20 cellular contexts compared by ENCODE assay signal in the genomic region with DNA sequence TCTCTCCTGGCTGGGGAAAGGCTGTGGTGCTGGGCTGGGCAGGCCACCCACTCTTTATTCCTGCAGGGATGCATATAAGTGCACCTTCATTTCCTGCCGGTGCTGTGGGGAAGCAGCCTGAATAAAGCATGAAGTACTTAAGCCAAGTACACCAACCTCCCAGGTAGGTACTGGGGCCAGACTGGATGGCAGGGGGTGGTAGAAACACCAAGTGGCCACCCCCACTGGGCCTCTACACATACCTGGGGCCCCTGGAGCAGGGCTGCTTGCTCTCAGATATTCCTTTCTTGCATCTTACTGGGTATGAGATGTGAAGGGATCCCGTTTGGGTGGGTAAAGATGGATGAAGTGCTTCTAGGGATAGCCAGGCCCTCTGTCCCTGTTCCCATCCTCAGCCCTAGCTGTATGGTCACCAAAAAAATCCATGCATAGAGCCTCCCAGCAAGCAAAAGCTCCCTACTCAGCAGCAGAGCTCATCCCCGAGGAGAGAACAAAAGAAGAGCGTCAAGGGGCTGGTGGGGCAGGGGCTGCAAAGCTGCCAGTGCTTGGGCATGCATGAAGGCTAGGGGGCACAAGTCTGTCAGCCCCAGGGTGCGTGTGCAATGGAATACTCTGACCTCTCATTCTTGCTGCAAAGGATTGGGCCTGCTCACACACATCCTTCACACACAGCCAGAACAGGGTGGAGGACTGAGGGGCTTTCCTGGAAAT. TPM values are rescaled to one million over a fixed set of nuclear protein-coding genes. Genes with fewer than 3 reads are reported as not detected.
DNase-seq lines count a peak whose midpoint lies in the region; ATAC-seq and TF ChIP-seq lines count a peak whose summit lies in the region.
"Had no signal": no experiment of that assay in that cellular context is flagged by ENCODE, and none has a peak within 500 bp of the region (broad histone marks: within the 10 kb centered on the region; RNA-seq: fewer than 3 reads in every experiment).

No MANE protein-coding gene starts in this region.

- no peak overlapping the region for H3K4me3 ChIP-seq in RWPE2 (ENCODE audit: severe bottlenecking)
- H3K4me3 ChIP-seq: dorsolateral prefrontal cortex, esophagus squamous epithelium, left ventricle myocardium inferior, sigmoid colon, vagina had no signal

- no peaks in the 10 kb centered on the region for H3K27me3 Mint-ChIP-seq in activated CD8-positive, alpha-beta T cell treated with anti-CD3 and anti-CD28 coated beads, Interleukin-2, amount 10 ng/mL, durations not matched to agents 7 days and 5 days (ENCODE audit: low read depth)
- H3K27me3 Mint-ChIP-seq in activated CD8-positive, alpha-beta T cell treated with anti-CD3 and anti-CD28 coated beads for 36 hours = no peaks in the 10 kb centered on the region

- no peaks in the 10 kb centered on the region for H3K27me3 ChIP-seq in RWPE2 (ENCODE audit: insufficient read depth, poor library complexity, severe bottlenecking)
- H3K27me3 ChIP-seq: dorsolateral prefrontal cortex, esophagus squamous epithelium, sigmoid colon, vagina had no signal

- no peak for ATAC-seq in activated CD8-positive, alpha-beta T cell treated with anti-CD3 and anti-CD28 coated beads, Interleukin-2, amount 10 ng/mL, durations not matched to agents 7 days and 5 days
- no peak for ATAC-seq in activated CD8-positive, alpha-beta T cell treated with anti-CD3 and anti-CD28 coated beads for 36 hours
- ATAC-seq in RWPE2 (ENCODE audit: low read depth) (no peak), GM21737 (IDR thresholded peaks at IDR 0.05; ENCODE audit: unreplicated experiment) (no peak), HG03135 (IDR thresholded peaks at IDR 0.05; ENCODE audit: unreplicated experiment) (no peak)

- H3K9me3 ChIP-seq in RWPE2 (ENCODE audit: severe bottlenecking) = no peaks in the 10 kb centered on the region
- H3K9me3 ChIP-seq: esophagus squamous epithelium, left ventricle myocardium inferior, sigmoid colon, vagina had no signal

- CTCF ChIA-PET in activated CD8-positive, alpha-beta T cell treated with anti-CD3 and anti-CD28 coated beads, Interleukin-2, amount 10 ng/mL, durations not matched to agents 7 days and 5 days (lab: Charles Lee) = interaction anchor here (1.2 kb wide), 1 partner anchor 12 kb away, joined by 3 read pairs; no protein-coding TSS in a partner anchor
- CTCF ChIA-PET in activated CD8-positive, alpha-beta T cell treated with anti-CD3 and anti-CD28 coated beads for 36 hours (lab: Charles Lee) = no interaction called here

- peak overlapping the region; percentile 33 for H3K27ac ChIP-seq in RWPE2 (ENCODE audit: poor library complexity, severe bottlenecking)
- H3K27ac ChIP-seq: dorsolateral prefrontal cortex, esophagus squamous epithelium, left ventricle myocardium inferior, sigmoid colon, vagina had no signal

- no peak for DNase-seq in activated CD8-positive, alpha-beta T cell treated with anti-CD3 and anti-CD28 coated beads, Interleukin-2, amount 10 ng/mL, durations not matched to agents 7 days and 5 days
- DNase-seq in activated CD8-positive, alpha-beta T cell treated with anti-CD3 and anti-CD28 coated beads for 36 hours = no peak
- DNase-seq in RWPE2 (ENCODE audit: low spot score) = no peak
- peak; percentile 47 for DNase-seq in posterior vena cava (ENCODE audit: low spot score)
- DNase-seq: activated CD4-positive, alpha-beta T cell treated with anti-CD3 and anti-CD28 coated beads, Interleukin-2, amount 50 U/mL, for 48 hours; dorsolateral prefrontal cortex; esophagus squamous epithelium; glutamatergic neuron; left ventricle myocardium inferior; NCI-H1694; NCI-H345; sigmoid colon; SW 1271 had no signal

- peaks cover 8% of the 10 kb centered on the region for H3K4me1 Mint-ChIP-seq in activated CD8-positive, alpha-beta T cell treated with anti-CD3 and anti-CD28 coated beads, Interleukin-2, amount 10 ng/mL, durations not matched to agents 7 days and 5 days (ENCODE audit: low read depth)
- peaks cover 3% of the 10 kb centered on the region for H3K4me1 Mint-ChIP-seq in activated CD8-positive, alpha-beta T cell treated with anti-CD3 and anti-CD28 coated beads for 36 hours (ENCODE audit: low read depth)

- H3K4me1 ChIP-seq in RWPE2 (ENCODE audit: insufficient read depth, poor library complexity, severe bottlenecking) = peaks cover 10% of the 10 kb centered on the region
- H3K4me1 ChIP-seq: left ventricle myocardium inferior, sigmoid colon, vagina had no signal

- peaks cover 43% of the 10 kb centered on the region for H3K36me3 Mint-ChIP-seq in activated CD8-positive, alpha-beta T cell treated with anti-CD3 and anti-CD28 coated beads, Interleukin-2, amount 10 ng/mL, durations not matched to agents 7 days and 5 days (ENCODE audit: low read depth)
- peaks cover 22% of the 10 kb centered on the region for H3K36me3 Mint-ChIP-seq in activated CD8-positive, alpha-beta T cell treated with anti-CD3 and anti-CD28 coated beads for 36 hours (ENCODE audit: low read depth)

- H3K9me3 Mint-ChIP-seq in activated CD8-positive, alpha-beta T cell treated with anti-CD3 and anti-CD28 coated beads, Interleukin-2, amount 10 ng/mL, durations not matched to agents 7 days and 5 days (ENCODE audit: insufficient read depth) = no peaks in the 10 kb centered on the region
- no peaks in the 10 kb centered on the region for H3K9me3 Mint-ChIP-seq in activated CD8-positive, alpha-beta T cell treated with anti-CD3 and anti-CD28 coated beads for 36 hours

- peak overlapping the region; percentile 8 for H3K27ac Mint-ChIP-seq in activated CD8-positive, alpha-beta T cell treated with anti-CD3 and anti-CD28 coated beads, Interleukin-2, amount 10 ng/mL, durations not matched to agents 7 days and 5 days
- no peak overlapping the region for H3K27ac Mint-ChIP-seq in activated CD8-positive, alpha-beta T cell treated with anti-CD3 and anti-CD28 coated beads for 36 hours

- intact Hi-C loops in activated CD8-positive, alpha-beta T cell treated with anti-CD3 and anti-CD28 coated beads for 36 hours (cut with micrococcal nuclease) = no loop called here
- intact Hi-C loops in posterior vena cava (cut with DNase I) = no loop called here

- H3K4me3 Mint-ChIP-seq in activated CD8-positive, alpha-beta T cell treated with anti-CD3 and anti-CD28 coated beads, Interleukin-2, amount 10 ng/mL, durations not matched to agents 7 days and 5 days = no peak overlapping the region
- H3K4me3 Mint-ChIP-seq in activated CD8-positive, alpha-beta T cell treated with anti-CD3 and anti-CD28 coated beads for 36 hours = no peak overlapping the region

- TF ChIP-seq CTCF in activated CD8-positive, alpha-beta T cell treated with anti-CD3 and anti-CD28 coated beads for 36 hours (IDR thresholded peaks at IDR 0.05) = no peak
- no peak for TF ChIP-seq CTCF in RWPE2 (IDR thresholded peaks at IDR 0.05; ENCODE audit: poor library complexity, severe bottlenecking)

- POLR2A ChIA-PET in activated CD8-positive, alpha-beta T cell treated with anti-CD3 and anti-CD28 coated beads, Interleukin-2, amount 10 ng/mL, durations not matched to agents 7 days and 5 days (lab: Charles Lee) = no interaction called here
- POLR2A ChIA-PET in activated CD8-positive, alpha-beta T cell treated with anti-CD3 and anti-CD28 coated beads for 36 hours (lab: Charles Lee) = interaction anchor here (1.0 to 7.9 kb wide), 5 partner anchors 8 to 26 kb away, joined by 3 to 97 read pairs (median 4); partner anchors contain the start of genes CCT7 and PRADC1

- peaks cover 30% of the 10 kb centered on the region for H3K36me3 ChIP-seq in RWPE2 (ENCODE audit: low read depth)

RNA-seq across cellular contexts. Expression of gene CCT7, which starts 22.0 kb away (rescaled TPM):
- total RNA-seq in activated CD8-positive, alpha-beta T cell treated with anti-CD3 and anti-CD28 coated beads, Interleukin-2, amount 10 ng/mL, durations not matched to agents 7 days and 5 days = 100 to 1,000 TPM; 347 to 362 TPM
- 100 to 1,000 TPM; 628 to 660 TPM for total RNA-seq in activated CD8-positive, alpha-beta T cell treated with anti-CD3 and anti-CD28 coated beads for 36 hours
- 100 to 1,000 TPM; 190 to 234 TPM for total RNA-seq in posterior vena cava

RNA-seq across cellular contexts. Expression of gene PRADC1, which starts 23.0 kb away (rescaled TPM):
- total RNA-seq in activated CD8-positive, alpha-beta T cell treated with anti-CD3 and anti-CD28 coated beads, Interleukin-2, amount 10 ng/mL, durations not matched to agents 7 days and 5 days = 10 to 100 TPM; 19.0 to 19.1 TPM
- 10 to 100 TPM; 12.4 to 16.2 TPM for total RNA-seq in activated CD8-positive, alpha-beta T cell treated with anti-CD3 and anti-CD28 coated beads for 36 hours
- 10 to 100 TPM; 16.8 to 23.5 TPM for total RNA-seq in posterior vena cava

RNA-seq across cellular contexts. Expression of gene FBXO41, which starts 28.2 kb away (rescaled TPM):
- 10 to 100 TPM; 32.0 to 32.3 TPM for total RNA-seq in activated CD8-positive, alpha-beta T cell treated with anti-CD3 and anti-CD28 coated beads, Interleukin-2, amount 10 ng/mL, durations not matched to agents 7 days and 5 days
- total RNA-seq in activated CD8-positive, alpha-beta T cell treated with anti-CD3 and anti-CD28 coated beads for 36 hours = 10 to 100 TPM; 41.5 to 42.0 TPM
- total RNA-seq in posterior vena cava = 1 to 10 TPM; 1.4 to 1.8 TPM

RNA-seq across cellular contexts. Expression of gene EGR4, which starts 37.3 kb away (rescaled TPM):
- total RNA-seq in activated CD8-positive, alpha-beta T cell treated with anti-CD3 and anti-CD28 coated beads, Interleukin-2, amount 10 ng/mL, durations not matched to agents 7 days and 5 days = not detected
- under 1 TPM; 0.11 to 0.29 TPM for total RNA-seq in activated CD8-positive, alpha-beta T cell treated with anti-CD3 and anti-CD28 coated beads for 36 hours
- not detected for total RNA-seq in posterior vena cava
- total RNA-seq: cardiac septum, left ventricle myocardium inferior, omental fat pad, RPMI7951, subcutaneous adipose tissue, vagina had no signal

RNA-seq across cellular contexts. Expression of gene SMYD5, which starts 42.0 kb away (rescaled TPM):
- 10 to 100 TPM; 16.6 to 21.3 TPM for total RNA-seq in activated CD8-positive, alpha-beta T cell treated with anti-CD3 and anti-CD28 coated beads, Interleukin-2, amount 10 ng/mL, durations not matched to agents 7 days and 5 days
- total RNA-seq in activated CD8-positive, alpha-beta T cell treated with anti-CD3 and anti-CD28 coated beads for 36 hours = 10 to 100 TPM; 39.6 to 48.6 TPM
- 10 to 100 TPM; 17.1 to 20.8 TPM for total RNA-seq in posterior vena cava

Comparison
In these comparisons a context has a peak if more than half of its experiments do, and no peak if none do; other contexts are left out.
1. RNA of gene FBXO41, which starts 28.2 kb away (total RNA-seq): 41.5 to 42.0 TPM in activated CD8-positive, alpha-beta T cell treated with anti-CD3 and anti-CD28 coated beads for 36 hours and 32.0 to 32.3 TPM in activated CD8-positive, alpha-beta T cell treated with anti-CD3 and anti-CD28 coated beads, Interleukin-2, amount 10 ng/mL, durations not matched to agents 7 days and 5 days; 1.4 to 1.8 TPM in posterior vena cava; every median in the first group is over 10 times any median in the second.